20 cellular contexts compared by ENCODE assay signal in genomic region chr17:17506181-17506741, GRCh38. TPM values are rescaled to one million over a fixed set of nuclear protein-coding genes. Genes with fewer than 3 reads are reported as not detected.
A peak's percentile ranks its signal among the peaks of the same experiment; 100 is the strongest.
DNase-seq lines count a peak whose midpoint lies in the region; ATAC-seq and TF ChIP-seq lines count a peak whose summit lies in the region.
"Had no signal": no experiment of that assay in that cellular context is flagged by ENCODE, and none has a peak within 500 bp of the region (broad histone marks: within the 10 kb centered on the region; RNA-seq: fewer than 3 reads in every experiment).

No MANE protein-coding gene starts in this region.

- H3K9me3 ChIP-seq in SJCRH30 (replicated peaks) (no peaks in the 10 kb centered on the region), lower lobe of right lung (no peaks in the 10 kb centered on the region), skeletal muscle tissue (ENCODE audit: control insufficient read depth in 3 of 3, low read length in 3 of 3) (no peaks in the 10 kb centered on the region), MM.1S (replicated peaks; ENCODE audit: insufficient read depth, low read length) (no peaks in the 10 kb centered on the region)
- H3K9me3 ChIP-seq: adrenal gland had no signal

- DNase-seq in SJCRH30 = peak in 1 of 2 experiments; percentile 59
- peak; percentile 37 for DNase-seq in globus pallidus (ENCODE audit: low spot score)
- DNase-seq in lower lobe of right lung = peak; percentile 47
- DNase-seq in T-helper 2 cell treated with Interferon-gamma antibody and Interleukin-4, amounts not matched to agents 5 μg/mL and 100 μg/mL, for 36 hours (ENCODE audit: low spot score) = no peak
- no peak for DNase-seq in HuH-7 (ENCODE audit: low spot score)
- no peak for DNase-seq in MM.1S
- DNase-seq in NCI-H2029 (lab: John Stamatoyannopoulos, UW) = no peak
- DNase-seq: activated CD8-positive, alpha-beta memory T cell treated with anti-CD3 and anti-CD28 coated beads, Interleukin-2, amount 50 U/mL, for 48 hours; activated effector memory CD4-positive, alpha-beta T cell treated with anti-CD3 and anti-CD28 coated beads, Interleukin-2, amount 50 U/mL, for 16 hours; DND-41; effector memory CD8-positive, alpha-beta T cell; KG1; mesenchymal stem cell; MV-4-11; NCI-H510A had no signal

- H3K4me1 Mint-ChIP-seq in T-helper 2 cell treated with Interferon-gamma antibody and Interleukin-4, amounts not matched to agents 5 μg/mL and 100 μg/mL, for 36 hours (ENCODE audit: low read depth) = no peaks in the 10 kb centered on the region
- H3K4me1 Mint-ChIP-seq: central memory CD8-positive, alpha-beta T cell had no signal

- H3K36me3 ChIP-seq in SJCRH30 (no peaks in the 10 kb centered on the region), lower lobe of right lung (no peaks in the 10 kb centered on the region), skeletal muscle tissue (ENCODE audit: control insufficient read depth in 3 of 3, insufficient read depth in 3 of 3, low read length in 3 of 3) (no peaks in the 10 kb centered on the region), MM.1S (replicated peaks; ENCODE audit: insufficient read depth, low read length) (no peaks in the 10 kb centered on the region)
- H3K36me3 ChIP-seq: adrenal gland had no signal

- H3K4me2 ChIP-seq in MM.1S (ENCODE audit: low read depth, low read length) = no peak overlapping the region

- H2AFZ ChIP-seq in MM.1S (ENCODE audit: low read length) = no peak overlapping the region

- H3K27ac ChIP-seq in SJCRH30 = peak overlapping the region; percentile 55
- peak overlapping the region; percentile 78 for H3K27ac ChIP-seq in lower lobe of right lung
- peak overlapping the region; percentile 86 for H3K27ac ChIP-seq in skeletal muscle tissue (ENCODE audit: low read depth, low read length)
- H3K27ac ChIP-seq in MM.1S (ENCODE audit: low read length) = no peak overlapping the region
- H3K27ac ChIP-seq: RWPE1 had no signal

- H3K9me2 ChIP-seq in MM.1S (replicated peaks; ENCODE audit: insufficient read depth, low read length) = no peaks in the 10 kb centered on the region

- H3K27me3 ChIP-seq in SJCRH30 (no peaks in the 10 kb centered on the region), lower lobe of right lung (ENCODE audit: low read depth) (no peaks in the 10 kb centered on the region), skeletal muscle tissue (ENCODE audit: control insufficient read depth in 3 of 3, insufficient read depth in 3 of 3, low read length in 3 of 3) (no peaks in the 10 kb centered on the region), MM.1S (replicated peaks; ENCODE audit: insufficient read depth, low read length) (no peaks in the 10 kb centered on the region)
- H3K27me3 ChIP-seq: adrenal gland had no signal

- no peak overlapping the region for H3K4me3 Mint-ChIP-seq in T-helper 2 cell treated with Interferon-gamma antibody and Interleukin-4, amounts not matched to agents 5 μg/mL and 100 μg/mL, for 36 hours
- H3K4me3 Mint-ChIP-seq: central memory CD8-positive, alpha-beta T cell; effector memory CD8-positive, alpha-beta T cell; natural killer cell treated with Interleukin-12 subunit alpha and Interleukin-12 subunit beta and Interleukin-15 and Interleukin-18, amount 100 ng/mL, for 72 hours had no signal

- H3K36me3 Mint-ChIP-seq in T-helper 2 cell treated with Interferon-gamma antibody and Interleukin-4, amounts not matched to agents 5 μg/mL and 100 μg/mL, for 36 hours (ENCODE audit: low read depth) = no peaks in the 10 kb centered on the region
- H3K36me3 Mint-ChIP-seq: natural killer cell treated with Interleukin-12 subunit alpha and Interleukin-12 subunit beta and Interleukin-15 and Interleukin-18, amount 100 ng/mL, for 72 hours had no signal

- no peaks in the 10 kb centered on the region for H3F3A ChIP-seq in MM.1S (ENCODE audit: insufficient read depth, low read length)

- H3K9ac ChIP-seq in skeletal muscle tissue (ENCODE audit: low read depth in 1 of 3, low read length in 3 of 3) (peak overlapping the region; percentile 20 to 72 (median 53)), MM.1S (ENCODE audit: low read length) (no peak overlapping the region)

- H3K4me3 ChIP-seq in SJCRH30 (no peak overlapping the region), lower lobe of right lung (no peak overlapping the region), skeletal muscle tissue (ENCODE audit: low read length in 3 of 3) (no peak overlapping the region), MM.1S (ENCODE audit: low read length) (no peak overlapping the region)
- H3K4me3 ChIP-seq: adrenal gland had no signal

- H3K4me1 ChIP-seq in SJCRH30 (peaks cover 58% of the 10 kb centered on the region), lower lobe of right lung (no peaks in the 10 kb centered on the region), skeletal muscle tissue (ENCODE audit: control insufficient read depth in 3 of 3, insufficient read depth in 3 of 3, low read length in 3 of 3) (peaks cover 16 to 37% (median 19%) of the 10 kb centered on the region in 3 donors), MM.1S (ENCODE audit: low read length) (no peaks in the 10 kb centered on the region)
- H3K4me1 ChIP-seq: adrenal gland had no signal

- TF ChIP-seq CTCF in lower lobe of right lung (IDR thresholded peaks at IDR 0.05) (no peak), MM.1S (IDR thresholded peaks at IDR 0.05; ENCODE audit: low read length) (no peak)

- no peaks in the 10 kb centered on the region for H3K27me3 Mint-ChIP-seq in T-helper 2 cell treated with Interferon-gamma antibody and Interleukin-4, amounts not matched to agents 5 μg/mL and 100 μg/mL, for 36 hours (ENCODE audit: low read depth)
- H3K27me3 Mint-ChIP-seq: central memory CD8-positive, alpha-beta T cell; natural killer cell treated with Interleukin-12 subunit alpha and Interleukin-12 subunit beta and Interleukin-15 and Interleukin-18, amount 100 ng/mL, for 72 hours had no signal

- no peaks in the 10 kb centered on the region for H3K79me2 ChIP-seq in MM.1S (ENCODE audit: low read length)

- ATAC-seq in lower lobe of right lung = peak in 1 of 2 donors; percentile 40
- ATAC-seq: effector memory CD8-positive, alpha-beta T cell had no signal

- intact Hi-C loops in lower lobe of right lung (cut with DNase I) = no loop called here

- H4K20me1 ChIP-seq in MM.1S (ENCODE audit: insufficient read depth, low read length) = no peaks in the 10 kb centered on the region

- no peak overlapping the region for H3K27ac Mint-ChIP-seq in T-helper 2 cell treated with Interferon-gamma antibody and Interleukin-4, amounts not matched to agents 5 μg/mL and 100 μg/mL, for 36 hours
- H3K27ac Mint-ChIP-seq: effector memory CD8-positive, alpha-beta T cell; natural killer cell treated with Interleukin-12 subunit alpha and Interleukin-12 subunit beta and Interleukin-15 and Interleukin-18, amount 100 ng/mL, for 72 hours had no signal

- H3K9me3 Mint-ChIP-seq in T-helper 2 cell treated with Interferon-gamma antibody and Interleukin-4, amounts not matched to agents 5 μg/mL and 100 μg/mL, for 36 hours = no peaks in the 10 kb centered on the region
- H3K9me3 Mint-ChIP-seq: central memory CD8-positive, alpha-beta T cell; effector memory CD8-positive, alpha-beta T cell; natural killer cell treated with Interleukin-12 subunit alpha and Interleukin-12 subunit beta and Interleukin-15 and Interleukin-18, amount 100 ng/mL, for 72 hours had no signal

RNA-seq across cellular contexts. Expression of gene RASD1, which starts 10.1 kb away (rescaled TPM):
- total RNA-seq in SJCRH30 (2014; rRNA removed; shearing (Covaris generic)) = not detected in 2 replicates
- total RNA-seq in lower lobe of right lung (24.6 TPM), skeletal muscle tissue (4.2 TPM)

RNA-seq across cellular contexts. Expression of gene MED9, which starts 29.5 kb away (rescaled TPM):
- total RNA-seq in SJCRH30 (2014; rRNA removed; shearing (Covaris generic)) = 84.4 and 88.9 TPM in 2 replicates
- total RNA-seq in lower lobe of right lung = 14.5 TPM
- total RNA-seq in skeletal muscle tissue = 12.5 TPM

Comparison
In these comparisons a context has a peak if more than half of its experiments do, and no peak if none do; other contexts are left out.
1. DNase-seq: peak in globus pallidus (single experiment) and lower lobe of right lung (single experiment); none in T-helper 2 cell treated with Interferon-gamma antibody and Interleukin-4, amounts not matched to agents 5 μg/mL and 100 μg/mL, for 36 hours (single experiment), HuH-7 (single experiment), MM.1S (single experiment) and NCI-H2029 (single experiment).